In genomic region chr3:18527691-18528090, GRCh38 we compare ENCODE assay signal across 21 cellular contexts.
"Had no signal": no experiment of that assay in that cellular context is flagged by ENCODE, and none has a peak within 500 bp of the region (broad histone marks: within the 10 kb centered on the region; RNA-seq: fewer than 3 reads in every experiment).

No MANE protein-coding gene starts in this region.

- H3K27me3 ChIP-seq: adrenal gland, ascending aorta, brain microvascular endothelial cell, neural progenitor cell, right lobe of liver, transverse colon had no signal

- H3K4me2 ChIP-seq: neural progenitor cell had no signal

- H3K9me3 ChIP-seq: adrenal gland, right lobe of liver had no signal

- ATAC-seq: activated CD4-positive, CD25-positive, alpha-beta regulatory T cell treated with anti-CD3 and anti-CD28 coated beads, Interleukin-2, amount 50 U/mL, for 24 hours; left colon; right lobe of liver; stimulated activated effector memory CD8-positive, alpha-beta T cell treated with anti-CD3 and anti-CD28 coated beads, Interleukin-12 subunit alpha, Interleukin-12 subunit beta, amount 100 ng/mL, for 72 hours had no signal

- H3K27me3 Mint-ChIP-seq: activated CD4-positive, alpha-beta memory T cell treated with anti-CD3 and anti-CD28 coated beads, Interleukin-2, amount 10 ng/mL, durations not matched to agents 7 days and 5 days; activated CD4-positive, alpha-beta T cell treated with anti-CD3 and anti-CD28 coated beads, Interleukin-2, amount 10 ng/mL, durations not matched to agents 24 days and 14 days; activated naive CD8-positive, alpha-beta T cell had no signal

- H3K4me1 Mint-ChIP-seq: neural progenitor cell had no signal

- H3K9ac ChIP-seq: neural progenitor cell had no signal

- H3K36me3 Mint-ChIP-seq: neural progenitor cell had no signal

- DNase-seq: activated CD4-positive, alpha-beta memory T cell treated with anti-CD3 and anti-CD28 coated beads, Interleukin-2, amount 10 ng/mL, durations not matched to agents 7 days and 5 days; activated CD4-positive, alpha-beta T cell treated with anti-CD3 and anti-CD28 coated beads, Interleukin-2, amount 10 ng/mL, durations not matched to agents 24 days and 14 days; activated gamma-delta T cell treated with Interleukin-2 at 50 U/mL for 16 hours; adrenal gland; brain microvascular endothelial cell; caudate nucleus; dermis blood vessel endothelial cell; effector CD8-positive, alpha-beta T cell; foreskin melanocyte; left colon; mesenchymal stem cell; posterior cingulate gyrus; right lobe of liver; stimulated activated CD4-positive, alpha-beta T cell treated with anti-CD3 and anti-CD28 coated beads, Interleukin-1b, Interleukin-23, amount 100 ng/mL, for 48 hours; transverse colon had no signal

- H3K27ac ChIP-seq: adrenal gland, ascending aorta, brain microvascular endothelial cell, neural progenitor cell, right lobe of liver, skin epidermis, transverse colon had no signal

- H3K4me1 ChIP-seq: adrenal gland, ascending aorta, neural progenitor cell, right lobe of liver, transverse colon had no signal

- H3K36me3 ChIP-seq: adrenal gland, ascending aorta, brain microvascular endothelial cell, neural progenitor cell, right lobe of liver, transverse colon had no signal

- H3K27ac Mint-ChIP-seq: activated CD4-positive, alpha-beta memory T cell treated with anti-CD3 and anti-CD28 coated beads, Interleukin-2, amount 10 ng/mL, durations not matched to agents 7 days and 5 days; activated CD4-positive, alpha-beta T cell treated with anti-CD3 and anti-CD28 coated beads, Interleukin-2, amount 10 ng/mL, durations not matched to agents 24 days and 14 days; activated naive CD8-positive, alpha-beta T cell; neural progenitor cell; stimulated activated effector memory CD8-positive, alpha-beta T cell treated with anti-CD3 and anti-CD28 coated beads, Interleukin-12 subunit alpha, Interleukin-12 subunit beta, amount 100 ng/mL, for 72 hours had no signal

- H3K4me3 Mint-ChIP-seq: activated CD4-positive, alpha-beta memory T cell treated with anti-CD3 and anti-CD28 coated beads, Interleukin-2, amount 10 ng/mL, durations not matched to agents 7 days and 5 days; activated CD4-positive, alpha-beta T cell treated with anti-CD3 and anti-CD28 coated beads, Interleukin-2, amount 10 ng/mL, durations not matched to agents 24 days and 14 days; activated naive CD8-positive, alpha-beta T cell; neural progenitor cell; stimulated activated effector memory CD8-positive, alpha-beta T cell treated with anti-CD3 and anti-CD28 coated beads, Interleukin-12 subunit alpha, Interleukin-12 subunit beta, amount 100 ng/mL, for 72 hours had no signal

- H2AFZ ChIP-seq: neural progenitor cell had no signal

- H3K4me3 ChIP-seq: adrenal gland, ascending aorta, neural progenitor cell, right lobe of liver, skin epidermis, transverse colon had no signal
